Comparison of ENCODE assay signal across 1 cellular context in genomic region chr9:128552744-128553221, GRCh38.
TF ChIP-seq lines count a peak whose summit lies in the region.

No MANE protein-coding gene starts in this region.

TF ChIP-seq in HEK293, 187 proteins besides CTCF, POLR2A, EP300 and RAD21 (continued from another document and continues in another):
- TF ChIP-seq ZNF274 (IDR thresholded peaks at IDR 0.05; ENCODE audit: low read length) (no peak), ZNF274 (tag by site-specific recombination; IDR thresholded peaks at IDR 0.05; ENCODE audit: borderline replicate concordance) (no peak), INSM2 (tag by site-specific recombination; IDR thresholded peaks at IDR 0.05) (no peak), KLF8 (tag by site-specific recombination; IDR thresholded peaks at IDR 0.05) (peak; percentile 62; the same call in 1 of the 2 replicates), ZNF280C (tag by site-specific recombination; IDR thresholded peaks at IDR 0.05) (no peak), ZSCAN23 (tag by site-specific recombination; IDR thresholded peaks at IDR 0.05) (no peak), SALL2 (tag by site-specific recombination; IDR thresholded peaks at IDR 0.05; ENCODE audit: borderline replicate concordance) (no peak), ZNF777 (tag by site-specific recombination; IDR thresholded peaks at IDR 0.05; ENCODE audit: borderline replicate concordance) (no peak), ZNF776 (tag by site-specific recombination; IDR thresholded peaks at IDR 0.05; ENCODE audit: borderline replicate concordance) (no peak), ZNF449 (tag by site-specific recombination; IDR thresholded peaks at IDR 0.05) (0 out of 2 replicates have a peak, but pooled peaks have one; percentile 8), REPIN1 (tag by site-specific recombination; IDR thresholded peaks at IDR 0.05; ENCODE audit: low read depth) (no peak), ZBTB26 (tag by site-specific recombination; optimal IDR thresholded peaks at IDR 0.05) (peak; percentile 55), ZBTB21 (tag by site-specific recombination; IDR thresholded peaks at IDR 0.05) (no peak), ZNF792 (tag by site-specific recombination; IDR thresholded peaks at IDR 0.05) (no peak), ZNF621 (tag by site-specific recombination; IDR thresholded peaks at IDR 0.05) (no peak), ZNF571 (tag by site-specific recombination; IDR thresholded peaks at IDR 0.05) (no peak), ZNF37A (tag by site-specific recombination; IDR thresholded peaks at IDR 0.05) (no peak), ZNF169 (tag by site-specific recombination; IDR thresholded peaks at IDR 0.05) (no peak), YY1 (tag by site-specific recombination; IDR thresholded peaks at IDR 0.05) (peak; percentile 26; the same call in 1 of the 2 replicates), ZBTB20 (tag by site-specific recombination; IDR thresholded peaks at IDR 0.05) (peak; percentile 35; the same call in 1 of the 2 replicates), ZFP3 (tag by site-specific recombination; IDR thresholded peaks at IDR 0.05; ENCODE audit: low read depth) (no peak), ZNF473 (tag by site-specific recombination; IDR thresholded peaks at IDR 0.05) (no peak), ZNF513 (tag by site-specific recombination; IDR thresholded peaks at IDR 0.05) (no peak), ZNF121 (tag by site-specific recombination; IDR thresholded peaks at IDR 0.05) (no peak), ZNF148 (tag by site-specific recombination; IDR thresholded peaks at IDR 0.05; ENCODE audit: borderline replicate concordance) (no peak), SP3 (tag by site-specific recombination; IDR thresholded peaks at IDR 0.05) (peak; percentile 36), SCRT2 (tag by site-specific recombination; IDR thresholded peaks at IDR 0.05) (no peak), ZIC2 (tag by site-specific recombination; IDR thresholded peaks at IDR 0.05) (no peak), ZBTB44 (tag by site-specific recombination; IDR thresholded peaks at IDR 0.05) (no peak), ZNF645 (tag by site-specific recombination; IDR thresholded peaks at IDR 0.05) (no peak), ZNF549 (tag by site-specific recombination; IDR thresholded peaks at IDR 0.05) (no peak), GLI4 (tag by site-specific recombination; IDR thresholded peaks at IDR 0.05) (no peak), ZBTB8A (tag by site-specific recombination; IDR thresholded peaks at IDR 0.05) (no peak), ZNF266 (tag by site-specific recombination; IDR thresholded peaks at IDR 0.05; ENCODE audit: low read depth) (no peak), ZNF558 (tag by site-specific recombination; IDR thresholded peaks at IDR 0.05) (no peak), ZNF324 (tag by site-specific recombination; IDR thresholded peaks at IDR 0.05) (no peak), ZNF701 (tag by site-specific recombination; IDR thresholded peaks at IDR 0.05) (no peak), GLI2 (tag by site-specific recombination; IDR thresholded peaks at IDR 0.05; ENCODE audit: borderline replicate concordance, low read depth) (no peak), ZBTB6 (tag by site-specific recombination; IDR thresholded peaks at IDR 0.05) (no peak), ZBTB7A (tag by site-specific recombination; IDR thresholded peaks at IDR 0.05; ENCODE audit: low read depth) (no peak), EGR2 (tag by site-specific recombination; IDR thresholded peaks at IDR 0.05; ENCODE audit: low read depth) (peak; percentile 88), KLF7 (tag by site-specific recombination; IDR thresholded peaks at IDR 0.05; ENCODE audit: borderline replicate concordance) (no peak), ZNF221 (tag by site-specific recombination; IDR thresholded peaks at IDR 0.05; ENCODE audit: borderline replicate concordance) (no peak), SP7 (tag by site-specific recombination; IDR thresholded peaks at IDR 0.05) (0 out of 2 replicates have a peak, but pooled peaks have one; percentile 11), ZSCAN30 (tag by site-specific recombination; IDR thresholded peaks at IDR 0.05) (no peak), KLF10 (tag by site-specific recombination; IDR thresholded peaks at IDR 0.05) (0 out of 2 replicates have a peak, but pooled peaks have one; percentile 24), ZNF302 (tag by site-specific recombination; IDR thresholded peaks at IDR 0.05; ENCODE audit: low read depth) (no peak), SETDB1 (IDR thresholded peaks at IDR 0.05; ENCODE audit: insufficient read length, low read length) (no peak), ZNF629 (tag by site-specific recombination; IDR thresholded peaks at IDR 0.05) (no peak), ZNF239 (tag by site-specific recombination; IDR thresholded peaks at IDR 0.05) (no peak), ZSCAN16 (tag by site-specific recombination; IDR thresholded peaks at IDR 0.05) (no peak)
